Comparison of ENCODE assay signal across 1 cellular context in genomic region chr9:137188490-137189296, GRCh38.
TF ChIP-seq lines count a peak whose summit lies in the region.

Gene ANAPC2, minus strand, starts transcription at chr9:137188560. Its CDS starts 28 bp downstream, at chr9:137188532.
Gene SSNA1, plus strand, starts transcription at chr9:137188676. Its CDS starts 51 bp downstream, at chr9:137188727.

TF ChIP-seq in HepG2, 621 proteins besides CTCF, POLR2A, EP300 and RAD21 (continues in another document):
- peak; percentile 92; the same call in 1 of the 2 replicates for TF ChIP-seq ZBTB2 (CRISPR knock-in tag; IDR thresholded peaks at IDR 0.05; ENCODE audit: low read depth)
- peak; percentile 64; the same call in 1 of the 2 replicates for TF ChIP-seq RFXAP (CRISPR knock-in tag; IDR thresholded peaks at IDR 0.05; ENCODE audit: borderline replicate concordance)
- peak; percentile 95 for TF ChIP-seq ZNF788 (CRISPR knock-in tag; IDR thresholded peaks at IDR 0.05; ENCODE audit: borderline replicate concordance)
- TF ChIP-seq SMAD1 (CRISPR knock-in tag; IDR thresholded peaks at IDR 0.05; ENCODE audit: borderline replicate concordance, low read depth), result 0 out of 2 replicates have a peak, but pooled peaks have one; percentile 94
- TF ChIP-seq CCDC6 (CRISPR knock-in tag; IDR thresholded peaks at IDR 0.05), result peak; percentile 89; the same call in 1 of the 2 replicates
- no peak for TF ChIP-seq ZFP37 (CRISPR knock-in tag; IDR thresholded peaks at IDR 0.05; ENCODE audit: borderline replicate concordance)
- peak; percentile 93 for TF ChIP-seq ZNF619 (CRISPR knock-in tag; IDR thresholded peaks at IDR 0.05)
- TF ChIP-seq ZSCAN21 (CRISPR knock-in tag; IDR thresholded peaks at IDR 0.05; ENCODE audit: borderline replicate concordance), result peak; percentile 59; the same call in 1 of the 2 replicates
- no peak for TF ChIP-seq DNMT3B (CRISPR knock-in tag; conservative IDR thresholded peaks at IDR 0.05)
- 0 out of 2 replicates have a peak, but pooled peaks have one; percentile 18 for TF ChIP-seq KDM4B (CRISPR knock-in tag; IDR thresholded peaks at IDR 0.05)
- peak; percentile 64; the same call in 1 of the 2 replicates for TF ChIP-seq RELA (CRISPR knock-in tag; IDR thresholded peaks at IDR 0.05)
- peak; percentile 79 for TF ChIP-seq ZBTB33 (CRISPR knock-in tag; IDR thresholded peaks at IDR 0.05)
- no peak for TF ChIP-seq ZBTB46 (CRISPR knock-in tag; IDR thresholded peaks at IDR 0.05; ENCODE audit: borderline replicate concordance)
- no peak for TF ChIP-seq ZNF549 (CRISPR knock-in tag; IDR thresholded peaks at IDR 0.05)
- no peak for TF ChIP-seq NFE2 (CRISPR knock-in tag; IDR thresholded peaks at IDR 0.05)
- no peak for TF ChIP-seq ZNF781 (CRISPR knock-in tag; IDR thresholded peaks at IDR 0.05; ENCODE audit: borderline replicate concordance, not compliant biosample characterization)
- no peak for TF ChIP-seq ZNF850 (CRISPR knock-in tag; conservative IDR thresholded peaks at IDR 0.05)
- TF ChIP-seq ZNF746 (CRISPR knock-in tag; IDR thresholded peaks at IDR 0.05), result peak; percentile 45
- TF ChIP-seq ZNF530 (CRISPR knock-in tag; IDR thresholded peaks at IDR 0.05; ENCODE audit: low read depth), result no peak
- peak; percentile 90 for TF ChIP-seq ZNF670 (CRISPR knock-in tag; IDR thresholded peaks at IDR 0.05; ENCODE audit: borderline replicate concordance)
- TF ChIP-seq MAF1 (CRISPR knock-in tag; IDR thresholded peaks at IDR 0.05; ENCODE audit: borderline replicate concordance), result peak; percentile 63; the same call in 1 of the 2 replicates
- TF ChIP-seq ZNF326 (CRISPR knock-in tag; IDR thresholded peaks at IDR 0.05; ENCODE audit: borderline replicate concordance), result no peak
- no peak for TF ChIP-seq SP1 (IDR thresholded peaks at IDR 0.05)
- peak; percentile 93 for TF ChIP-seq SP1 (CRISPR knock-in tag; IDR thresholded peaks at IDR 0.05)
- 0 out of 2 replicates have a peak, but pooled peaks have one; percentile 39 for TF ChIP-seq ZNF280B (CRISPR knock-in tag; IDR thresholded peaks at IDR 0.05; ENCODE audit: borderline replicate concordance)
- peak; percentile 72 for TF ChIP-seq POLR2AphosphoS5 (IDR thresholded peaks at IDR 0.05; ENCODE audit: low read depth, low read length)
- no peak; the same call in 1 of the 2 replicates for TF ChIP-seq ZNF460 (CRISPR knock-in tag; IDR thresholded peaks at IDR 0.05; ENCODE audit: borderline replicate concordance)
- no peak for TF ChIP-seq JDP2 (CRISPR knock-in tag; IDR thresholded peaks at IDR 0.05; ENCODE audit: borderline replicate concordance)
- TF ChIP-seq SP4 (CRISPR knock-in tag; IDR thresholded peaks at IDR 0.05), result peak; percentile 90
- TF ChIP-seq ZMYM2 (CRISPR knock-in tag; IDR thresholded peaks at IDR 0.05), result no peak
- TF ChIP-seq PHB2 (IDR thresholded peaks at IDR 0.05; ENCODE audit: partially characterized antibody), result no peak
- TF ChIP-seq ZNF614 (CRISPR knock-in tag; IDR thresholded peaks at IDR 0.05; ENCODE audit: borderline replicate concordance), result 0 out of 2 replicates have a peak, but pooled peaks have one; percentile 63
- peak; percentile 87 for TF ChIP-seq ERF (CRISPR knock-in tag; IDR thresholded peaks at IDR 0.05)
- TF ChIP-seq ZNF256 (CRISPR knock-in tag; conservative IDR thresholded peaks at IDR 0.05), result peak; percentile 53; the same call in 1 of the 2 replicates
- peak; percentile 73 for TF ChIP-seq BORCS8-MEF2B (CRISPR knock-in tag; IDR thresholded peaks at IDR 0.05)
- TF ChIP-seq ZSCAN30 (CRISPR knock-in tag; IDR thresholded peaks at IDR 0.05), result no peak
- TF ChIP-seq ZNF282 (IDR thresholded peaks at IDR 0.05; ENCODE audit: partially characterized antibody), result no peak
- peak; percentile 92 for TF ChIP-seq IRF2 (CRISPR knock-in tag; IDR thresholded peaks at IDR 0.05)
- no peak for TF ChIP-seq JUNB (CRISPR knock-in tag; IDR thresholded peaks at IDR 0.05; ENCODE audit: borderline replicate concordance)
- TF ChIP-seq SAFB2 (CRISPR knock-in tag; IDR thresholded peaks at IDR 0.05; ENCODE audit: borderline replicate concordance, low read depth), result no peak; the same call in 1 of the 2 replicates
- peak; percentile 81; the same call in 1 of the 2 replicates for TF ChIP-seq SALL2 (CRISPR knock-in tag; IDR thresholded peaks at IDR 0.05)
- no peak for TF ChIP-seq ZSCAN12 (CRISPR knock-in tag; IDR thresholded peaks at IDR 0.05)
- TF ChIP-seq ZBTB37 (CRISPR knock-in tag; IDR thresholded peaks at IDR 0.05), result no peak
- TF ChIP-seq NONO (IDR thresholded peaks at IDR 0.05), result no peak
- peak; percentile 99 for TF ChIP-seq NONO (CRISPR knock-in tag; conservative IDR thresholded peaks at IDR 0.05)
- peak; percentile 92 for TF ChIP-seq MYC (CRISPR knock-in tag; IDR thresholded peaks at IDR 0.05; ENCODE audit: borderline replicate concordance)
- TF ChIP-seq STAG1 (CRISPR knock-in tag; IDR thresholded peaks at IDR 0.05), result peak; percentile 76
- TF ChIP-seq ZNF142 (CRISPR knock-in tag; IDR thresholded peaks at IDR 0.05), result no peak; the same call in 1 of the 2 replicates
- peak; percentile 76 for TF ChIP-seq ZSCAN25 (CRISPR knock-in tag; IDR thresholded peaks at IDR 0.05)
- TF ChIP-seq HNRNPUL1 (IDR thresholded peaks at IDR 0.05; ENCODE audit: low read depth, low read length), result no peak
- TF ChIP-seq ZNF383 (CRISPR knock-in tag; IDR thresholded peaks at IDR 0.05; ENCODE audit: borderline replicate concordance), result no peak
- TF ChIP-seq IKZF5 (CRISPR knock-in tag; IDR thresholded peaks at IDR 0.05), result peak; percentile 71
